ENCODE assay signal across 19 cellular contexts in genomic region chr11:120931057-120931779, GRCh38.
DNase-seq lines count a peak whose midpoint lies in the region; ATAC-seq, FAIRE-seq and TF ChIP-seq lines count a peak whose summit lies in the region.
"Had no signal": no experiment of that assay in that cellular context is flagged by ENCODE, and none has a peak within 500 bp of the region (broad histone marks: within the 10 kb centered on the region; RNA-seq: fewer than 3 reads in every experiment).

No MANE protein-coding gene starts in this region.

- WGBS in endodermal cell (ENCODE audit: insufficient coverage in 1 of 2, insufficient read length in 1 of 2), 2 experiments: 79 to 89% methylated on average over 4 of the region's 4 CpGs

- H3K9ac ChIP-seq in Loucy (ENCODE audit: low read depth, low read length, poor library complexity, severe bottlenecking): no peak overlapping the region
- H3K9ac ChIP-seq in endodermal cell (ENCODE audit: extremely low read depth, low read length, poor library complexity, severe bottlenecking): no peak overlapping the region
- H3K9ac ChIP-seq: parathyroid adenoma had no signal

- DNase-seq in natural killer cell treated with Interleukin-12 subunit alpha and Interleukin-12 subunit beta and Interleukin-15 and Interleukin-18, amount 100 ng/mL, for 72 hours (ENCODE audit: low spot score): no peak
- DNase-seq in natural killer cell (no peak), endodermal cell (peak; percentile 62), urothelium cell line (ENCODE audit: low spot score) (peak; percentile 6), MV-4-11 (lab: John Stamatoyannopoulos, UW) (no peak)
- DNase-seq: lower lobe of right lung; NK-92 treated with Interleukin-12 subunit alpha and Interleukin-12 subunit beta, amount 100 ng/mL, for 24 hours; Right ventricle myocardium superior; T-helper 17 cell; thyroid gland had no signal

- no peaks in the 10 kb centered on the region for H4K20me1 ChIP-seq in Loucy (ENCODE audit: insufficient read depth, low read length, poor library complexity, severe bottlenecking)

- H3K27me3 ChIP-seq in Loucy (ENCODE audit: insufficient read depth, low read length, poor library complexity, severe bottlenecking) (no peaks in the 10 kb centered on the region), endodermal cell (ENCODE audit: control insufficient read depth, insufficient read depth, low read length, poor library complexity, severe bottlenecking) (no peaks in the 10 kb centered on the region)
- H3K27me3 ChIP-seq: thyroid gland had no signal

- H3K4me1 ChIP-seq in Loucy (ENCODE audit: insufficient read depth, low read length, poor library complexity, severe bottlenecking) (no peaks in the 10 kb centered on the region), endodermal cell (ENCODE audit: control insufficient read depth, insufficient read depth, low read length) (peaks cover 5% of the 10 kb centered on the region)
- H3K4me1 ChIP-seq: lower lobe of right lung, parathyroid adenoma, thyroid gland had no signal

- H3K27ac ChIP-seq in endodermal cell (ENCODE audit: low read depth, low read length): no peak overlapping the region
- H3K27ac ChIP-seq: lower lobe of right lung, parathyroid adenoma, thyroid gland had no signal

- H3K9me3 ChIP-seq in Loucy (ENCODE audit: insufficient read depth, low read depth, low read length): no peaks in the 10 kb centered on the region
- no peaks in the 10 kb centered on the region for H3K9me3 ChIP-seq in endodermal cell (ENCODE audit: control insufficient read depth, low read length)
- H3K9me3 ChIP-seq: lower lobe of right lung, thyroid gland had no signal

- no peak overlapping the region for H2AFZ ChIP-seq in Loucy (ENCODE audit: low read length)
- H2AFZ ChIP-seq: parathyroid adenoma had no signal

- intact Hi-C loops in natural killer cell (cut with micrococcal nuclease): no loop called here

- no peaks in the 10 kb centered on the region for H3K79me2 ChIP-seq in Loucy (ENCODE audit: insufficient read depth, low read length)
- H3K79me2 ChIP-seq: parathyroid adenoma had no signal

- ATAC-seq in natural killer cell treated with Interleukin-12 subunit alpha and Interleukin-12 subunit beta and Interleukin-15 and Interleukin-18, amount 100 ng/mL, for 72 hours: no peak
- no peak for ATAC-seq in natural killer cell
- ATAC-seq in GM18517 (IDR thresholded peaks at IDR 0.05; ENCODE audit: unreplicated experiment): no peak
- ATAC-seq in GM21786 (IDR thresholded peaks at IDR 0.05; ENCODE audit: unreplicated experiment): no peak
- ATAC-seq: activated CD4-positive, CD25-positive, alpha-beta regulatory T cell treated with anti-CD3 and anti-CD28 coated beads, Interleukin-2, amount 50 U/mL, for 24 hours; lower lobe of right lung; stimulated activated effector memory CD8-positive, alpha-beta T cell treated with anti-CD3 and anti-CD28 coated beads, Interleukin-12 subunit alpha, Interleukin-12 subunit beta, amount 100 ng/mL, for 72 hours; T-helper 17 cell had no signal

- no peak for TF ChIP-seq CTCF in natural killer cell (IDR thresholded peaks at IDR 0.05)
- TF ChIP-seq CTCF in Loucy (conservative IDR thresholded peaks at IDR 0.05; ENCODE audit: low read length): peak; percentile 29; the same call in 1 of the 2 replicates
- TF ChIP-seq CTCF in endodermal cell (conservative IDR thresholded peaks at IDR 0.05): peak; percentile 52

- FAIRE-seq in urothelium cell line (lab: Jason Lieb, UNC): no peak
- FAIRE-seq: G401.6, GM18507 had no signal

- H3K9me2 ChIP-seq in Loucy (replicated peaks; ENCODE audit: low read depth, low read length): no peaks in the 10 kb centered on the region

- peaks cover 28 to 32% of the 10 kb centered on the region in 2 donors for H3K4me1 Mint-ChIP-seq in natural killer cell treated with Interleukin-12 subunit alpha and Interleukin-12 subunit beta and Interleukin-15 and Interleukin-18, amount 100 ng/mL, for 72 hours (ENCODE audit: low read depth in 2 of 2)
- peaks cover 35 to 50% of the 10 kb centered on the region in 2 donors for H3K4me1 Mint-ChIP-seq in natural killer cell
- H3K4me1 Mint-ChIP-seq in endodermal cell: peaks cover 14% of the 10 kb centered on the region
- H3K4me1 Mint-ChIP-seq: stimulated activated effector memory CD8-positive, alpha-beta T cell treated with anti-CD3 and anti-CD28 coated beads, Interleukin-12 subunit alpha, Interleukin-12 subunit beta, amount 100 ng/mL, for 72 hours had no signal

- H3K4me3 ChIP-seq in Loucy (ENCODE audit: low read length, poor library complexity, severe bottlenecking) (no peak overlapping the region), endodermal cell (ENCODE audit: low read length) (no peak overlapping the region)
- H3K4me3 ChIP-seq: lower lobe of right lung, smooth muscle cell, thyroid gland had no signal

- no peaks in the 10 kb centered on the region for H3K36me3 Mint-ChIP-seq in natural killer cell treated with Interleukin-12 subunit alpha and Interleukin-12 subunit beta and Interleukin-15 and Interleukin-18, amount 100 ng/mL, for 72 hours
- H3K36me3 Mint-ChIP-seq in natural killer cell: no peaks in the 10 kb centered on the region
- H3K36me3 Mint-ChIP-seq in endodermal cell (ENCODE audit: low read depth): no peaks in the 10 kb centered on the region
- H3K36me3 Mint-ChIP-seq: stimulated activated effector memory CD8-positive, alpha-beta T cell treated with anti-CD3 and anti-CD28 coated beads, Interleukin-12 subunit alpha, Interleukin-12 subunit beta, amount 100 ng/mL, for 72 hours had no signal

- H3K27me3 Mint-ChIP-seq in natural killer cell treated with Interleukin-12 subunit alpha and Interleukin-12 subunit beta and Interleukin-15 and Interleukin-18, amount 100 ng/mL, for 72 hours: peaks cover 0 to 6% of the 10 kb centered on the region in 2 donors
- H3K27me3 Mint-ChIP-seq in natural killer cell (ENCODE audit: low read depth in 2 of 2) (peaks cover 0 to 6% of the 10 kb centered on the region in 2 donors), endodermal cell (ENCODE audit: insufficient read depth) (no peaks in the 10 kb centered on the region)

- H3K4me3 Mint-ChIP-seq in natural killer cell treated with Interleukin-12 subunit alpha and Interleukin-12 subunit beta and Interleukin-15 and Interleukin-18, amount 100 ng/mL, for 72 hours: no peak overlapping the region
- H3K4me3 Mint-ChIP-seq in natural killer cell (no peak overlapping the region), endodermal cell (no peak overlapping the region)
- H3K4me3 Mint-ChIP-seq: stimulated activated effector memory CD8-positive, alpha-beta T cell treated with anti-CD3 and anti-CD28 coated beads, Interleukin-12 subunit alpha, Interleukin-12 subunit beta, amount 100 ng/mL, for 72 hours; T-helper 17 cell had no signal

- peak overlapping the region; percentile 32 for H3K27ac Mint-ChIP-seq in natural killer cell treated with Interleukin-12 subunit alpha and Interleukin-12 subunit beta and Interleukin-15 and Interleukin-18, amount 100 ng/mL, for 72 hours
- H3K27ac Mint-ChIP-seq in natural killer cell (peak overlapping the region in 1 of 2 donors; percentile 6), endodermal cell (no peak overlapping the region)
- H3K27ac Mint-ChIP-seq: stimulated activated effector memory CD8-positive, alpha-beta T cell treated with anti-CD3 and anti-CD28 coated beads, Interleukin-12 subunit alpha, Interleukin-12 subunit beta, amount 100 ng/mL, for 72 hours; T-helper 17 cell had no signal

- H3F3A ChIP-seq in Loucy (ENCODE audit: low read depth): no peaks in the 10 kb centered on the region

- H3K9me3 Mint-ChIP-seq in natural killer cell treated with Interleukin-12 subunit alpha and Interleukin-12 subunit beta and Interleukin-15 and Interleukin-18, amount 100 ng/mL, for 72 hours: no peaks in the 10 kb centered on the region
- H3K9me3 Mint-ChIP-seq in natural killer cell (no peaks in the 10 kb centered on the region), endodermal cell (no peaks in the 10 kb centered on the region)
- H3K9me3 Mint-ChIP-seq: stimulated activated effector memory CD8-positive, alpha-beta T cell treated with anti-CD3 and anti-CD28 coated beads, Interleukin-12 subunit alpha, Interleukin-12 subunit beta, amount 100 ng/mL, for 72 hours had no signal

- H3K4me2 ChIP-seq in Loucy (ENCODE audit: low read depth, low read length, poor library complexity, severe bottlenecking): no peak overlapping the region
- H3K4me2 ChIP-seq: smooth muscle cell had no signal

- H3K36me3 ChIP-seq in Loucy (ENCODE audit: insufficient read depth, low read length) (no peaks in the 10 kb centered on the region), endodermal cell (ENCODE audit: control insufficient read depth, insufficient read depth, low read length) (no peaks in the 10 kb centered on the region)
- H3K36me3 ChIP-seq: lower lobe of right lung, thyroid gland had no signal

Comparison
In these comparisons a context has a peak if more than half of its experiments do, and no peak if none do; other contexts are left out.
1. DNase-seq: peak in endodermal cell (single experiment) and urothelium cell line (single experiment); none in natural killer cell treated with Interleukin-12 subunit alpha and Interleukin-12 subunit beta and Interleukin-15 and Interleukin-18, amount 100 ng/mL, for 72 hours (single experiment), natural killer cell (single experiment) and MV-4-11 (single experiment).